In genomic region chr6:7268362-7269310, GRCh38 we compare ENCODE assay signal across 1 cellular context.
TF ChIP-seq lines count a peak whose summit lies in the region.

No MANE protein-coding gene starts in this region.

TF ChIP-seq in HCT116, 20 proteins besides CTCF, POLR2A, EP300 and RAD21 (continued from another document):
- TF ChIP-seq REST (IDR thresholded peaks at IDR 0.05; ENCODE audit: low read depth), result no peak
- no peak for TF ChIP-seq EGR1 (IDR thresholded peaks at IDR 0.05; ENCODE audit: low read depth)
- TF ChIP-seq TCF7L2 (IDR thresholded peaks at IDR 0.05; ENCODE audit: borderline replicate concordance, extremely low read depth, insufficient read depth, insufficient read length), result no peak
- TF ChIP-seq ZFX (IDR thresholded peaks at IDR 0.05), result no peak
- TF ChIP-seq SIN3A (IDR thresholded peaks at IDR 0.05; ENCODE audit: low read depth), result no peak
